ENCODE assay signal across 1 cellular context in the genomic region with DNA sequence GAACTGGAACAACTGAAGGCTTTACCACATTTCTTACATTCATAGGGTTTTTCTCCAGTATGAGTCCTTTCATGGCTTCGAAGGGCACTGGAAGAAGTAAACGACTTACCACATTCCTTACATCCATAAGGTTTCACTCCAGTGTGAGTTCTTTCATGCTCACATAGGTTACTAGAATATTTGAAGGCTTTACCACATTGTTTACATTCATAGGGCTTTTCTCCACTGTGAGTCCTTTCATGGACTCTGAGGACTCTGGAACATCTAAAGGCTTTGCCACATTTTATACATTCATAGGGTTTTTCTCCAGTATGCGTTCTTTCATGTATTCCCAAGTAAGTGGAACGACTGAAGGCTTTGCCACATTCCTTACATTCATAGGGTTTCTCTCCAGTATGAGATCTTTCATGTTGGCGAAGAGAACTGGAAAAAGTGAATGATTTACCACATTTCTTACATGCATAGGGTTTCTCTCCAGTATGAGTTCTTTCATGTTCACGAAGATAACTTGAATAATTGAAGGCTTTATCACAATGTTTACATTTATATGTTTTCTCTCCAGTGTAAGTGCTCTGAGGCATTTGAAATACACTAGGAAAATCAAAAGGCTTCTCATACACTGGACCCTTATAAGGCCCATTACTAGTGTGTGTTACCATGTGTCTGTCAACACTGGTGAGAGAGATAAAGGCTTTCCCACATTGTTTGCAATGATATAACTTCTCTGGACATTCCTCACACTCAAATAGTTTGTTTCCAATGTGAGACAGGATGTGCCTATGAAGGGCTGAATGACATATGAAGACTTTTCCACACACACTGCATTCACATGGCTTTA.
TF ChIP-seq lines count a peak whose summit lies in the region.

No MANE protein-coding gene starts in this region.

TF ChIP-seq in liver, 16 proteins besides CTCF, POLR2A, EP300 and RAD21 (continued from another document):
- TF ChIP-seq, protein P1, sequence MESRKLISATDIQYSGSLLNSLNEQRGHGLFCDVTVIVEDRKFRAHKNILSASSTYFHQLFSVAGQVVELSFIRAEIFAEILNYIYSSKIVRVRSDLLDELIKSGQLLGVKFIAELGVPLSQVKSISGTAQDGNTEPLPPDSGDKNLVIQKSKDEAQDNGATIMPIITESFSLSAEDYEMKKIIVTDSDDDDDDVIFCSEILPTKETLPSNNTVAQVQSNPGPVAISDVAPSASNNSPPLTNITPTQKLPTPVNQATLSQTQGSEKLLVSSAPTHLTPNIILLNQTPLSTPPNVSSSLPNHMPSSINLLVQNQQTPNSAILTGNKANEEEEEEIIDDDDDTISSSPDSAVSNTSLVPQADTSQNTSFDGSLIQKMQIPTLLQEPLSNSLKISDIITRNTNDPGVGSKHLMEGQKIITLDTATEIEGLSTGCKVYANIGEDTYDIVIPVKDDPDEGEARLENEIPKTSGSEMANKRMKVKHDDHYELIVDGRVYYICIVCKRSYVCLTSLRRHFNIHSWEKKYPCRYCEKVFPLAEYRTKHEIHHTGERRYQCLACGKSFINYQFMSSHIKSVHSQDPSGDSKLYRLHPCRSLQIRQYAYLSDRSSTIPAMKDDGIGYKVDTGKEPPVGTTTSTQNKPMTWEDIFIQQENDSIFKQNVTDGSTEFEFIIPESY (IDR thresholded peaks at IDR 0.05), result no peak
TF ChIP-seq in liver: peak in this region for 0.
